8 cellular contexts compared by ENCODE assay signal in the genomic region with DNA sequence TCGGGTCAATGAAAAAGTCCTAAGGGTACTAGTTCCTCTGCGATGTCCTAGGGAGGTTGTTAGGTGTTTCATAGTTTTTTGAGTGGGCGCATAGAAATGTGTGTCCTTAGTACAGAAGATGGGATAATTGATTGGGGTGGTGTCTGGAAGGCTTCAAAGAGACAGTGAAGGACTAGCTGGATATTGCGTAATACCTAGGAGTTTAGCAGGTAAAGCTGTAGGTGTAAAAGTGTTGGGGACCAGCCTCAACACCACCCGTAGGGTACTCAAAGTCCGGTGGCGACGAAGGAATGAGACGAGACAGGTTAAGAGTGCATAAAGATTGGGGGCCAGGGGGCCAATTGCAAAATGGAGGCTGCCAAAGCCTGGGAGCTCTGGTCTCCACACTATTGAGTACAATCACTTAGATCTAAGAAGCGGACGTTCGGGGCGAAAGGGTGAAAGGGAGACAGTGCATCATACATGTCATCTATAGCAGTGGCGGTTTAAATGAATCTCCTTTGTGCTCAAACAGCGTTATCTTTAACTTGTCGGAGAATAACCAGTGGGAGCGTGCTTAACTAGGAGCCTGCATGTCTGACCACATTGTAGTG. TPM values are rescaled to one million over a fixed set of nuclear protein-coding genes. Genes with fewer than 3 reads are reported as not detected.
DNase-seq lines count a peak whose midpoint lies in the region; ATAC-seq, FAIRE-seq and TF ChIP-seq lines count a peak whose summit lies in the region.

No MANE protein-coding gene starts in this region.

- FAIRE-seq in GM12892 (lab: Jason Lieb, UNC), result no peak

- H3K9ac ChIP-seq in MM.1S (ENCODE audit: low read length), result peak overlapping the region; percentile 89

- no peak overlapping the region for H3K27ac ChIP-seq in CD4-positive, CD25-positive, alpha-beta regulatory T cell (ENCODE audit: insufficient read depth, low read length, poor library complexity, severe bottlenecking)
- H3K27ac ChIP-seq in MM.1S (ENCODE audit: low read length), result peak overlapping the region; percentile 88; the same call in 1 of the 2 replicates
- peak overlapping the region; percentile 90 for H3K27ac ChIP-seq in effector memory CD4-positive, alpha-beta T cell (ENCODE audit: insufficient read depth, low read length, poor library complexity, severe bottlenecking)

- peak overlapping the region; percentile 97 for H3K4me2 ChIP-seq in MM.1S (ENCODE audit: low read depth, low read length)

- peak overlapping the region; percentile 100 for H3K4me3 ChIP-seq in CD4-positive, CD25-positive, alpha-beta regulatory T cell (ENCODE audit: low read depth, low read length)
- peak overlapping the region; percentile 82 for H3K4me3 ChIP-seq in MM.1S (ENCODE audit: low read length)
- peak overlapping the region; percentile 88 for H3K4me3 ChIP-seq in effector memory CD4-positive, alpha-beta T cell (ENCODE audit: insufficient read depth, low read depth, low read length, poor library complexity, severe bottlenecking)

- peaks cover 91% of the 10 kb centered on the region for H3K79me2 ChIP-seq in MM.1S (ENCODE audit: low read length)

- no peaks in the 10 kb centered on the region for H3K9me3 ChIP-seq in CD4-positive, CD25-positive, alpha-beta regulatory T cell (ENCODE audit: control insufficient read depth in 2 of 2, low read length in 2 of 2)
- H3K9me3 ChIP-seq in MM.1S (replicated peaks; ENCODE audit: insufficient read depth, low read length), result no peaks in the 10 kb centered on the region
- H3K9me3 ChIP-seq in effector memory CD4-positive, alpha-beta T cell (ENCODE audit: control insufficient read depth, low read length), result no peaks in the 10 kb centered on the region

- peaks cover 45 to 79% (median 63%) of the 10 kb centered on the region in 4 donors for H3K4me1 Mint-ChIP-seq in CD4-positive, CD25-positive, alpha-beta regulatory T cell
- peaks cover 55% of the 10 kb centered on the region for H3K4me1 Mint-ChIP-seq in nephron progenitor cell

- H3K36me3 ChIP-seq in CD4-positive, CD25-positive, alpha-beta regulatory T cell (ENCODE audit: control insufficient read depth, insufficient read depth, low read length), result no peaks in the 10 kb centered on the region
- no peaks in the 10 kb centered on the region; the same call in 1 of the 2 replicates for H3K36me3 ChIP-seq in MM.1S (replicated peaks; ENCODE audit: insufficient read depth, low read length)
- peaks cover 4% of the 10 kb centered on the region for H3K36me3 ChIP-seq in effector memory CD4-positive, alpha-beta T cell (ENCODE audit: control insufficient read depth, insufficient read depth, low read length)

- no peaks in the 10 kb centered on the region for H3K27me3 ChIP-seq in CD4-positive, CD25-positive, alpha-beta regulatory T cell (ENCODE audit: control insufficient read depth, insufficient read depth, low read length)
- no peaks in the 10 kb centered on the region for H3K27me3 ChIP-seq in MM.1S (replicated peaks; ENCODE audit: insufficient read depth, low read length)
- H3K27me3 ChIP-seq in effector memory CD4-positive, alpha-beta T cell (replicated peaks; ENCODE audit: control insufficient read depth, insufficient read depth, low read length, poor library complexity, severe bottlenecking), result no peaks in the 10 kb centered on the region

- peaks cover 0 to 2% (median 0%) of the 10 kb centered on the region in 7 donors for H3K9me3 Mint-ChIP-seq in CD4-positive, CD25-positive, alpha-beta regulatory T cell
- H3K9me3 Mint-ChIP-seq in nephron progenitor cell, result peaks cover 20% of the 10 kb centered on the region

- ATAC-seq in CD4-positive, CD25-positive, alpha-beta regulatory T cell (ENCODE audit: low read depth in 2 of 2), result no peak
- ATAC-seq in HG02970 (IDR thresholded peaks at IDR 0.05; ENCODE audit: low FRiP score, unreplicated experiment), result no peak

- H2AFZ ChIP-seq in MM.1S (ENCODE audit: low read length), result peak overlapping the region; percentile 82; the same call in 1 of the 2 replicates

- no peaks in the 10 kb centered on the region for H3K27me3 Mint-ChIP-seq in CD4-positive, CD25-positive, alpha-beta regulatory T cell
- peaks cover 12% of the 10 kb centered on the region for H3K27me3 Mint-ChIP-seq in nephron progenitor cell (ENCODE audit: low read depth, poor library complexity)

- peak overlapping the region; percentile 70 to 95 (median 88) for H3K4me3 Mint-ChIP-seq in CD4-positive, CD25-positive, alpha-beta regulatory T cell
- H3K4me3 Mint-ChIP-seq in nephron progenitor cell, result peak overlapping the region; percentile 87

- no peak for DNase-seq in CD4-positive, CD25-positive, alpha-beta regulatory T cell
- no peak for DNase-seq in MM.1S
- no peak for DNase-seq in effector memory CD4-positive, alpha-beta T cell
- DNase-seq in nephron progenitor cell, result no peak
- no peak for DNase-seq in GM20000 (ENCODE audit: low spot score)
- no peak for DNase-seq in GM12892 (ENCODE audit: insufficient read length)
- DNase-seq in inferior parietal cortex (ENCODE audit: extremely low spot score), result no peak

- no peak for TF ChIP-seq CTCF in MM.1S (IDR thresholded peaks at IDR 0.05; ENCODE audit: low read length)
- TF ChIP-seq CTCF in nephron progenitor cell (IDR thresholded peaks at IDR 0.05), result no peak
- TF ChIP-seq CTCF in GM20000 (IDR thresholded peaks at IDR 0.05; ENCODE audit: extremely low read depth, missing control alignments), result no peak

- H3K27ac Mint-ChIP-seq in CD4-positive, CD25-positive, alpha-beta regulatory T cell, result peak overlapping the region in 2 of 3 donors; percentile 74 to 87
- H3K27ac Mint-ChIP-seq in nephron progenitor cell, result peak overlapping the region; percentile 1

- H3K9me2 ChIP-seq in MM.1S (replicated peaks; ENCODE audit: insufficient read depth, low read length), result no peaks in the 10 kb centered on the region

- peaks cover 47% of the 10 kb centered on the region for H3K4me1 ChIP-seq in CD4-positive, CD25-positive, alpha-beta regulatory T cell (ENCODE audit: control insufficient read depth, insufficient read depth, low read length, poor library complexity, severe bottlenecking)
- H3K4me1 ChIP-seq in MM.1S (ENCODE audit: low read length), result peaks cover 26% of the 10 kb centered on the region
- peaks cover 20% of the 10 kb centered on the region for H3K4me1 ChIP-seq in effector memory CD4-positive, alpha-beta T cell (ENCODE audit: control insufficient read depth, insufficient read depth, low read length, poor library complexity, severe bottlenecking)

- no peaks in the 10 kb centered on the region for H4K20me1 ChIP-seq in MM.1S (ENCODE audit: insufficient read depth, low read length)

- peaks cover 16% of the 10 kb centered on the region for H3K36me3 Mint-ChIP-seq in CD4-positive, CD25-positive, alpha-beta regulatory T cell
- H3K36me3 Mint-ChIP-seq in nephron progenitor cell (ENCODE audit: low read depth), result peaks cover 12% of the 10 kb centered on the region

- no peak for TF ChIP-seq POLR2A in GM12892 (IDR thresholded peaks at IDR 0.05; ENCODE audit: low read depth, low read length)

- no peaks in the 10 kb centered on the region for H3F3A ChIP-seq in MM.1S (ENCODE audit: insufficient read depth, low read length)

RNA-seq across cellular contexts. Expression of gene TRMT44, which starts 1.0 kb away (rescaled TPM):
- total RNA-seq in CD4-positive, CD25-positive, alpha-beta regulatory T cell, result 26.2 TPM
- polyA plus RNA-seq in CD4-positive, CD25-positive, alpha-beta regulatory T cell, result 10 to 100 TPM; 10.9 to 18.8 (median 13.2) TPM
- polyA plus RNA-seq in GM12892 (2012; ENCODE audit: missing spikeins), result 7.0 TPM

RNA-seq across cellular contexts. Expression of gene ACOX3, which starts 1.1 kb away (rescaled TPM):
- 13.2 TPM for total RNA-seq in CD4-positive, CD25-positive, alpha-beta regulatory T cell
- 10 to 100 TPM; 13.0 to 22.0 (median 14.7) TPM for polyA plus RNA-seq in CD4-positive, CD25-positive, alpha-beta regulatory T cell
- 11.6 TPM for polyA plus RNA-seq in GM12892 (2012; ENCODE audit: missing spikeins)
